ENCODE assay signal across 11 cellular contexts in genomic region chr1:30746212-30747027, GRCh38. TPM values are rescaled to one million over a fixed set of nuclear protein-coding genes. Genes with fewer than 3 reads are reported as not detected.
DNase-seq lines count a peak whose midpoint lies in the region; ATAC-seq, FAIRE-seq and TF ChIP-seq lines count a peak whose summit lies in the region.
"Had no signal": no experiment of that assay in that cellular context is flagged by ENCODE, and none has a peak within 500 bp of the region (broad histone marks: within the 10 kb centered on the region; RNA-seq: fewer than 3 reads in every experiment).

No MANE protein-coding gene starts in this region.

- H3K36me3 ChIP-seq in KOPT-K1 (ENCODE audit: insufficient read depth, low read length) (peaks cover 45% of the 10 kb centered on the region), K562 (ENCODE audit: control insufficient read depth, insufficient read depth, low read length) (no peaks in the 10 kb centered on the region), ovary (no peaks in the 10 kb centered on the region)

- peak overlapping the region; percentile 85 for H3K4me3 Mint-ChIP-seq in CD4-positive, alpha-beta T cell
- peak overlapping the region; percentile 81 for H3K4me3 Mint-ChIP-seq in natural killer cell treated with Interleukin-12 subunit alpha and Interleukin-12 subunit beta and Interleukin-15 and Interleukin-18, amount 100 ng/mL, for 72 hours

- H3K27ac ChIP-seq in CD4-positive, alpha-beta T cell (ENCODE audit: low read depth, low read length) = peak overlapping the region; percentile 97
- peak overlapping the region; percentile 87 for H3K27ac ChIP-seq in KOPT-K1 (ENCODE audit: low read depth, low read length, poor library complexity, severe bottlenecking)
- peak overlapping the region; percentile 14; the same call in 1 of the 3 replicates for H3K27ac ChIP-seq in K562 (ENCODE audit: extremely low read depth, low read depth, low read length)
- no peak overlapping the region for H3K27ac ChIP-seq in ovary

- H3K9me3 Mint-ChIP-seq in CD4-positive, alpha-beta T cell = no peaks in the 10 kb centered on the region
- H3K9me3 Mint-ChIP-seq in natural killer cell treated with Interleukin-12 subunit alpha and Interleukin-12 subunit beta and Interleukin-15 and Interleukin-18, amount 100 ng/mL, for 72 hours = no peaks in the 10 kb centered on the region

- H3K4me2 ChIP-seq in K562 (ENCODE audit: insufficient read depth, low read length) = no peak overlapping the region
- H3K4me2 ChIP-seq: smooth muscle cell had no signal

- intact Hi-C loops in CD4-positive, alpha-beta T cell (cut with DNase I, micrococcal nuclease) = no loop called here
- intact Hi-C loops in K562 (cut with micrococcal nuclease) (no loop called here), ovary (cut with DNase I) (no loop called here)

- H3K79me2 ChIP-seq in K562 (ENCODE audit: control insufficient read depth, insufficient read depth, low read length) = no peaks in the 10 kb centered on the region; the same call in 2 of the 3 replicates

- H3K27ac Mint-ChIP-seq in CD4-positive, alpha-beta T cell = peak overlapping the region; percentile 96
- H3K27ac Mint-ChIP-seq in natural killer cell treated with Interleukin-12 subunit alpha and Interleukin-12 subunit beta and Interleukin-15 and Interleukin-18, amount 100 ng/mL, for 72 hours = peak overlapping the region; percentile 98 to 100

- no peaks in the 10 kb centered on the region for H3K27me3 Mint-ChIP-seq in CD4-positive, alpha-beta T cell
- H3K27me3 Mint-ChIP-seq in natural killer cell treated with Interleukin-12 subunit alpha and Interleukin-12 subunit beta and Interleukin-15 and Interleukin-18, amount 100 ng/mL, for 72 hours = no peaks in the 10 kb centered on the region

- TF ChIP-seq RAD21 in K562 (CRISPR knock-in tag; conservative IDR thresholded peaks at IDR 0.05 in 1 of 2, IDR thresholded peaks at IDR 0.05 in 1 of 2) = no peak

- H4K20me1 ChIP-seq in K562 (replicated peaks; ENCODE audit: control insufficient read depth, insufficient read depth, low read length) = no peaks in the 10 kb centered on the region

- WGBS in K562 (ENCODE audit: insufficient coverage, low coverage, missing lambda C conversion rate) = 79% methylated on average over 16 of the region's 16 CpGs
- 77 to 89% (median 83%) methylated on average over 15 to 16 of the region's 16 CpGs for WGBS in ovary, 3 donors

- POLR2A ChIA-PET in CD4-positive, alpha-beta T cell (lab: Charles Lee) = interaction anchor here (1.6 to 13.3 kb wide), 4 partner anchors 12 to 33 kb away, joined by 6 to 457 read pairs (median 80); partner anchors contain the start of genes LAPTM5 and MATN1
- POLR2A ChIA-PET in K562 (lab: Yijun Ruan, JAX) = interaction anchor here (0.7 to 2.0 kb wide), 3 partner anchors 14 to 22 kb away, joined by 3 to 7 read pairs (median 3); no protein-coding TSS in a partner anchor

- no peak for DNase-seq in CD4-positive, alpha-beta T cell
- DNase-seq in K562 (ENCODE audit: extremely low read depth in 1 of 4, low spot score in 3 of 4) (no peak), ureter (ENCODE audit: low spot score) (no peak), NCI-H748 (lab: John Stamatoyannopoulos, UW; ENCODE audit: unreplicated experiment) (no peak), ovary (no peak)
- DNase-seq in natural killer cell treated with Interleukin-12 subunit alpha and Interleukin-12 subunit beta and Interleukin-15 and Interleukin-18, amount 100 ng/mL, for 72 hours (ENCODE audit: low spot score) = no peak
- DNase-seq: COR-L47 had no signal

- TF ChIP-seq CTCF in CD4-positive, alpha-beta T cell (IDR thresholded peaks at IDR 0.05) = no peak
- no peak for TF ChIP-seq CTCF in K562 (IDR thresholded peaks at IDR 0.05 in 2 of 3, conservative IDR thresholded peaks at IDR 0.05 in 1 of 3; ENCODE audit: insufficient read depth in 2 of 3, low read depth in 1 of 3, low read length in 3 of 3)
- no peak for TF ChIP-seq CTCF in ovary (IDR thresholded peaks at IDR 0.05)

- peak overlapping the region in 1 of 2 experiments; percentile 65; a peak in 2 of 4 replicates for H3K9ac ChIP-seq in K562 (ENCODE audit: insufficient read depth in 1 of 2, low read depth in 2 of 2, low read length in 2 of 2)

- TF ChIP-seq POLR2A in K562 (conservative IDR thresholded peaks at IDR 0.05) = no peak
- no peak for TF ChIP-seq POLR2A in ovary (IDR thresholded peaks at IDR 0.05)

- H3K4me3 ChIP-seq in K562 = no peak overlapping the region
- no peak overlapping the region for H3K4me3 ChIP-seq in ovary
- H3K4me3 ChIP-seq: smooth muscle cell had no signal

- H3K9me3 ChIP-seq in CD4-positive, alpha-beta T cell (ENCODE audit: control insufficient read depth, low read length) = no peaks in the 10 kb centered on the region
- no peaks in the 10 kb centered on the region for H3K9me3 ChIP-seq in KOPT-K1 (ENCODE audit: insufficient read depth, low read length, poor library complexity, severe bottlenecking)
- no peaks in the 10 kb centered on the region for H3K9me3 ChIP-seq in K562 (replicated peaks; ENCODE audit: control insufficient read depth, insufficient read depth, low read depth, low read length)
- no peaks in the 10 kb centered on the region for H3K9me3 ChIP-seq in ovary

- FAIRE-seq in K562 (lab: Jason Lieb, UNC) = no peak

- in situ Hi-C loops in K562 (cut with MboI) = no loop called here

- H3K36me3 Mint-ChIP-seq in CD4-positive, alpha-beta T cell (ENCODE audit: low read depth) = peaks cover 75% of the 10 kb centered on the region
- peaks cover 10% of the 10 kb centered on the region for H3K36me3 Mint-ChIP-seq in natural killer cell treated with Interleukin-12 subunit alpha and Interleukin-12 subunit beta and Interleukin-15 and Interleukin-18, amount 100 ng/mL, for 72 hours

- H2AFZ ChIP-seq in K562 (ENCODE audit: low read depth, low read length) = peak overlapping the region; percentile 82

- peaks cover 2% of the 10 kb centered on the region for H3K9me1 ChIP-seq in K562 (ENCODE audit: control insufficient read depth, insufficient read depth, low read length)

- H3K27me3 ChIP-seq in CD4-positive, alpha-beta T cell (ENCODE audit: control insufficient read depth, insufficient read depth, low read length) = no peaks in the 10 kb centered on the region
- no peaks in the 10 kb centered on the region for H3K27me3 ChIP-seq in K562 (ENCODE audit: control insufficient read depth in 2 of 2, insufficient read depth in 2 of 2, low read length in 2 of 2)
- H3K27me3 ChIP-seq in ovary = no peaks in the 10 kb centered on the region

- CTCF ChIA-PET in CD4-positive, alpha-beta T cell (lab: Charles Lee) = interaction anchor here (3.8 kb wide), 1 partner anchor 34 kb away, joined by 29 read pairs; no protein-coding TSS in a partner anchor
- CTCF ChIA-PET in K562 (lab: Yijun Ruan, JAX; ENCODE audit: low intra/inter-chr PET ratio) = no interaction called here

- H3K4me1 ChIP-seq in K562 (replicated peaks in 1 of 2; ENCODE audit: control insufficient read depth in 2 of 2, insufficient read depth in 2 of 2, low read length in 2 of 2) (peaks cover 48 to 61% of the 10 kb centered on the region in 2 experiments), ovary (ENCODE audit: insufficient read depth) (no peaks in the 10 kb centered on the region)

- H3K4me1 Mint-ChIP-seq in CD4-positive, alpha-beta T cell (ENCODE audit: low read depth) = peaks cover 100% of the 10 kb centered on the region
- peaks cover 94 to 95% of the 10 kb centered on the region in 2 donors for H3K4me1 Mint-ChIP-seq in natural killer cell treated with Interleukin-12 subunit alpha and Interleukin-12 subunit beta and Interleukin-15 and Interleukin-18, amount 100 ng/mL, for 72 hours (ENCODE audit: low read depth in 2 of 2)

- no TSS peak for BruUV-seq in K562 (replicated peaks; lab: Mats Ljungman, UMichigan)

- ATAC-seq in CD4-positive, alpha-beta T cell (ENCODE audit: poor library complexity) = no peak
- ATAC-seq in K562 (peak; percentile 9), HG03196 (IDR thresholded peaks at IDR 0.05; ENCODE audit: unreplicated experiment) (no peak)
- no peak for ATAC-seq in natural killer cell treated with Interleukin-12 subunit alpha and Interleukin-12 subunit beta and Interleukin-15 and Interleukin-18, amount 100 ng/mL, for 72 hours
- ATAC-seq: activated CD4-positive, CD25-positive, alpha-beta regulatory T cell treated with anti-CD3 and anti-CD28 coated beads, Interleukin-2, amount 50 U/mL, for 24 hours had no signal

- TF ChIP-seq EP300 in K562 (IDR thresholded peaks at IDR 0.05; ENCODE audit: low read length) (no peak), ovary (IDR thresholded peaks at IDR 0.05) (no peak)

RNA-seq across cellular contexts. Expression of gene LAPTM5, which starts 11.2 kb away (rescaled TPM):
- 100 to 1,000 TPM; 625 to 642 TPM for total RNA-seq in CD4-positive, alpha-beta T cell
- total RNA-seq in K562 (2011; cell fraction: chromatin; rRNA removed; ENCODE audit: low replicate concordance) = 11.2 and 16.2 TPM in 2 replicates
- total RNA-seq in K562 (2011; cell fraction: nucleolus; rRNA removed) = 19.8 and 22.9 TPM in 2 replicates
- total RNA-seq in K562 (2011; cell fraction: nucleoplasm; rRNA removed) = 20.3 and 27.1 TPM in 2 replicates
- total RNA-seq in K562 (2014; rRNA removed) (10.7 and 12.3 TPM in 2 replicates), K562 (2014; rRNA removed; fragmentation: Illumina TruSeq; extraction: Trizol) (11.7 and 13.2 TPM in 2 replicates), K562 (2015; rRNA removed; fragmentation: Illumina TruSeq; extraction: Trizol) (44.3 and 44.7 TPM in 2 replicates), K562 (2021) (30.3 and 33.8 TPM in 2 replicates), ureter (34.2 TPM), ovary (10 to 100 TPM; 15.3 to 57.3 (median 20.3) TPM)
- polyA plus RNA-seq in K562 (2011; rRNA removed) (42.5 and 418 TPM in 2 replicates), K562 (2014; fragmentation: Illumina TruSeq; extraction: Trizol) (44.5 and 47.3 TPM in 2 replicates), K562 (2014; fragmentation: Nextera tagmentation; extraction: Ambion mirVana) (1 to 10 TPM; 2.4 to 4.8 TPM), K562 (2014; rRNA removed) (20.3 and 22.2 TPM in 2 replicates), ovary (100 to 1,000 TPM in 1 of 2 donors, 10 to 100 TPM in 1; 20.2 to 103 TPM)
- polyA plus RNA-seq in K562 (2011; cell fraction: cytosol; rRNA removed) = 103 and 599 TPM in 2 replicates
- 41.2 and 275 TPM in 2 replicates for polyA plus RNA-seq in K562 (2011; cell fraction: nucleus; rRNA removed)
- polyA plus RNA-seq in K562 (2012) = 63.5 and 133 TPM in 2 replicates
- 72.1 and 524 TPM in 2 replicates for polyA minus RNA-seq in K562 (2011; rRNA and poly(A)+ RNA removed)
- 41.0 and 310 TPM in 2 replicates for polyA minus RNA-seq in K562 (2011; cell fraction: cytosol; rRNA and poly(A)+ RNA removed)
- polyA minus RNA-seq in K562 (2011; cell fraction: nucleus; rRNA and poly(A)+ RNA removed) = 7.7 and 80.9 TPM in 2 replicates
- total RNA-seq in natural killer cell treated with Interleukin-12 subunit alpha and Interleukin-12 subunit beta and Interleukin-15 and Interleukin-18, amount 100 ng/mL, for 72 hours = 100 to 1,000 TPM; 150 to 153 TPM

RNA-seq across cellular contexts. Expression of gene MATN1, which starts 23.0 kb away (rescaled TPM):
- 1 to 10 TPM; 2.5 to 2.7 TPM for total RNA-seq in CD4-positive, alpha-beta T cell
- total RNA-seq in K562 (2011; cell fraction: chromatin; rRNA removed; ENCODE audit: low replicate concordance) = 2.0 and 5.9 TPM in 2 replicates
- total RNA-seq in K562 (2011; cell fraction: nucleolus; rRNA removed) = 4.5 and 5.4 TPM in 2 replicates
- total RNA-seq in K562 (2011; cell fraction: nucleoplasm; rRNA removed) = 2.7 and 4.0 TPM in 2 replicates
- 1.8 and 1.9 TPM in 2 replicates for total RNA-seq in K562 (2014; rRNA removed)
- total RNA-seq in K562 (2014; rRNA removed; fragmentation: Illumina TruSeq; extraction: Trizol) = 0.45 and 0.51 TPM in 2 replicates
- total RNA-seq in K562 (2015; rRNA removed; fragmentation: Illumina TruSeq; extraction: Trizol) = 0.79 and 1.2 TPM in 2 replicates
- total RNA-seq in K562 (2021) = 1.8 and 2.3 TPM in 2 replicates
- 0.89 and 1.5 TPM in 2 replicates for polyA plus RNA-seq in K562 (2011; rRNA removed)
- 0.78 and 2.4 TPM in 2 replicates for polyA plus RNA-seq in K562 (2011; cell fraction: cytosol; rRNA removed)
- 3.5 and 9.8 TPM in 2 replicates for polyA plus RNA-seq in K562 (2011; cell fraction: nucleus; rRNA removed)
- polyA plus RNA-seq in K562 (2012) = 1.9 and 2.4 TPM in 2 replicates
- polyA plus RNA-seq in K562 (2014; fragmentation: Illumina TruSeq; extraction: Trizol) = 1.1 and 1.6 TPM in 2 replicates
- under 1 TPM; 0.10 to 0.18 TPM for polyA plus RNA-seq in K562 (2014; fragmentation: Nextera tagmentation; extraction: Ambion mirVana)
- 1.6 and 3.6 TPM in 2 replicates for polyA plus RNA-seq in K562 (2014; rRNA removed)
- 0.48 and 0.88 TPM in 2 replicates for polyA minus RNA-seq in K562 (2011; rRNA and poly(A)+ RNA removed)
- 1.4 and 1.6 TPM in 2 replicates for polyA minus RNA-seq in K562 (2011; cell fraction: cytosol; rRNA and poly(A)+ RNA removed)
- polyA minus RNA-seq in K562 (2011; cell fraction: nucleus; rRNA and poly(A)+ RNA removed) = 1.4 and 3.4 TPM in 2 replicates
- 1 to 10 TPM in 1 of 2 donors, under 1 TPM in 1; 0.31 to 1.1 TPM for total RNA-seq in natural killer cell treated with Interleukin-12 subunit alpha and Interleukin-12 subunit beta and Interleukin-15 and Interleukin-18, amount 100 ng/mL, for 72 hours
- not detected for total RNA-seq in ureter
- under 1 TPM; 0.20 to 0.95 (median 0.51) TPM for total RNA-seq in ovary
- polyA plus RNA-seq in ovary = under 1 TPM; 0.10 to 0.52 TPM

Comparison
In these comparisons a context has a peak if more than half of its experiments do, and no peak if none do; other contexts are left out.
1. H3K27ac ChIP-seq: peak in CD4-positive, alpha-beta T cell (single experiment), KOPT-K1 (single experiment) and K562 (single experiment); none in ovary (0 of 2).
2. RNA of gene LAPTM5, which starts 11.2 kb away (total RNA-seq): 625 to 642 TPM in CD4-positive, alpha-beta T cell; 150 to 153 TPM in natural killer cell treated with Interleukin-12 subunit alpha and Interleukin-12 subunit beta and Interleukin-15 and Interleukin-18, amount 100 ng/mL, for 72 hours, 34.2 TPM in ureter (single experiment), 10.7 to 44.7 TPM in K562 and 15.3 to 57.3 TPM in ovary; every median in the first group is over 4 times any median in the second.